16 cellular contexts compared by ENCODE assay signal in genomic region chr2:152055366-152056108, GRCh38. TPM values are rescaled to one million over a fixed set of nuclear protein-coding genes. Genes with fewer than 3 reads are reported as not detected.
DNase-seq lines count a peak whose midpoint lies in the region; ATAC-seq, FAIRE-seq and TF ChIP-seq lines count a peak whose summit lies in the region.
"Had no signal": no experiment of that assay in that cellular context is flagged by ENCODE, and none has a peak within 500 bp of the region (broad histone marks: within the 10 kb centered on the region; RNA-seq: fewer than 3 reads in every experiment).

No MANE protein-coding gene starts in this region.

- CTCF ChIA-PET in K562 (lab: Yijun Ruan, JAX; ENCODE audit: low intra/inter-chr PET ratio): no interaction called here

- H3K36me3 ChIP-seq in K562 (ENCODE audit: control insufficient read depth, insufficient read depth, low read length): no peaks in the 10 kb centered on the region
- H3K36me3 ChIP-seq: vagina had no signal

- WGBS in K562 (ENCODE audit: insufficient coverage, low coverage, missing lambda C conversion rate): 2% methylated on average over 8 of the region's 8 CpGs

- no peak for TF ChIP-seq RAD21 in K562 (CRISPR knock-in tag; conservative IDR thresholded peaks at IDR 0.05 in 1 of 2, IDR thresholded peaks at IDR 0.05 in 1 of 2)

- no peaks in the 10 kb centered on the region for H3K9me3 ChIP-seq in K562 (replicated peaks; ENCODE audit: control insufficient read depth, insufficient read depth, low read depth, low read length)
- H3K9me3 ChIP-seq: vagina had no signal

- H3K27ac ChIP-seq in K562 (ENCODE audit: extremely low read depth, low read depth, low read length): no peak overlapping the region
- H3K27ac ChIP-seq: vagina had no signal

- H3K4me3 ChIP-seq in K562: no peak overlapping the region
- H3K4me3 ChIP-seq: mucosa of descending colon, vagina had no signal

- H3K27ac Mint-ChIP-seq in stimulated activated effector memory CD8-positive, alpha-beta T cell treated with anti-CD3 and anti-CD28 coated beads, Interleukin-12 subunit alpha, Interleukin-12 subunit beta, amount 100 ng/mL, for 72 hours: no peak overlapping the region
- H3K27ac Mint-ChIP-seq: activated naive CD4-positive, alpha-beta T cell treated with anti-CD3 and anti-CD28 coated beads, Interleukin-2, amount 50 U/mL, for 72 hours; H9 had no signal

- ATAC-seq in GM18907 (IDR thresholded peaks at IDR 0.05; ENCODE audit: unreplicated experiment) (peak; percentile 62), K562 (no peak)
- ATAC-seq in stimulated activated effector memory CD8-positive, alpha-beta T cell treated with anti-CD3 and anti-CD28 coated beads, Interleukin-12 subunit alpha, Interleukin-12 subunit beta, amount 100 ng/mL, for 72 hours: peak; percentile 48
- ATAC-seq: activated naive CD4-positive, alpha-beta T cell treated with anti-CD3 and anti-CD28 coated beads, Interleukin-2, amount 50 U/mL, for 72 hours; mucosa of descending colon; right cardiac atrium had no signal

- H3K9ac ChIP-seq in K562 (ENCODE audit: insufficient read depth in 1 of 2, low read depth in 2 of 2, low read length in 2 of 2): no peak overlapping the region

- no peaks in the 10 kb centered on the region for H3K79me2 ChIP-seq in K562 (ENCODE audit: control insufficient read depth, insufficient read depth, low read length)

- no peak for TF ChIP-seq CTCF in K562 (IDR thresholded peaks at IDR 0.05 in 2 of 3, conservative IDR thresholded peaks at IDR 0.05 in 1 of 3; ENCODE audit: insufficient read depth in 2 of 3, low read depth in 1 of 3, low read length in 3 of 3)

- BruUV-seq in K562 (replicated peaks; lab: Mats Ljungman, UMichigan): no TSS peak

- H3K36me3 Mint-ChIP-seq in stimulated activated effector memory CD8-positive, alpha-beta T cell treated with anti-CD3 and anti-CD28 coated beads, Interleukin-12 subunit alpha, Interleukin-12 subunit beta, amount 100 ng/mL, for 72 hours: no peaks in the 10 kb centered on the region

- no peak overlapping the region for H3K4me3 Mint-ChIP-seq in stimulated activated effector memory CD8-positive, alpha-beta T cell treated with anti-CD3 and anti-CD28 coated beads, Interleukin-12 subunit alpha, Interleukin-12 subunit beta, amount 100 ng/mL, for 72 hours
- H3K4me3 Mint-ChIP-seq: H9 had no signal

- no peak for FAIRE-seq in K562 (lab: Jason Lieb, UNC)

- H3K4me2 ChIP-seq in K562 (ENCODE audit: insufficient read depth, low read length): no peak overlapping the region

- no peak overlapping the region for H2AFZ ChIP-seq in K562 (ENCODE audit: low read depth, low read length)

- no peaks in the 10 kb centered on the region for H3K4me1 ChIP-seq in K562 (replicated peaks in 1 of 2; ENCODE audit: control insufficient read depth in 2 of 2, insufficient read depth in 2 of 2, low read length in 2 of 2)
- H3K4me1 ChIP-seq: vagina had no signal

- intact Hi-C loops in K562 (cut with micrococcal nuclease): no loop called here

- no peaks in the 10 kb centered on the region for H3K9me3 Mint-ChIP-seq in stimulated activated effector memory CD8-positive, alpha-beta T cell treated with anti-CD3 and anti-CD28 coated beads, Interleukin-12 subunit alpha, Interleukin-12 subunit beta, amount 100 ng/mL, for 72 hours

- no peak for TF ChIP-seq EP300 in K562 (IDR thresholded peaks at IDR 0.05; ENCODE audit: low read length)

- no peaks in the 10 kb centered on the region for H4K20me1 ChIP-seq in K562 (replicated peaks; ENCODE audit: control insufficient read depth, insufficient read depth, low read length)

- no peaks in the 10 kb centered on the region for H3K4me1 Mint-ChIP-seq in stimulated activated effector memory CD8-positive, alpha-beta T cell treated with anti-CD3 and anti-CD28 coated beads, Interleukin-12 subunit alpha, Interleukin-12 subunit beta, amount 100 ng/mL, for 72 hours

- H3K27me3 ChIP-seq in K562 (ENCODE audit: control insufficient read depth in 2 of 2, insufficient read depth in 2 of 2, low read length in 2 of 2): peaks cover 0 to 12% of the 10 kb centered on the region in 2 experiments; a peak in 3 of 5 replicates
- H3K27me3 ChIP-seq: vagina had no signal

- POLR2A ChIA-PET in K562 (lab: Yijun Ruan, JAX): interaction anchor here (0.8 kb wide), 1 partner anchor 598 kb away, joined by 3 read pairs; no protein-coding TSS in a partner anchor

- H3K9me1 ChIP-seq in K562 (ENCODE audit: control insufficient read depth, insufficient read depth, low read length): no peaks in the 10 kb centered on the region

- TF ChIP-seq POLR2A in K562 (conservative IDR thresholded peaks at IDR 0.05): no peak

- DNase-seq in M059J (ENCODE audit: low read depth) (peak; percentile 47), K562 (ENCODE audit: extremely low read depth in 1 of 4, low spot score in 3 of 4) (no peak), HT-29 (ENCODE audit: low spot score) (no peak), iPS-NIHi7 (ENCODE audit: extremely low spot score) (no peak)
- DNase-seq in stimulated activated effector memory CD8-positive, alpha-beta T cell treated with anti-CD3 and anti-CD28 coated beads, Interleukin-12 subunit alpha, Interleukin-12 subunit beta, amount 100 ng/mL, for 72 hours (ENCODE audit: low spot score in 2 of 2): no peak
- DNase-seq in activated CD8-positive, alpha-beta memory T cell treated with anti-CD3 and anti-CD28 coated beads, Interleukin-2, amount 50 U/mL, for 4 hours: no peak
- DNase-seq: activated CD4-positive, alpha-beta T cell treated with anti-CD3 and anti-CD28 coated beads, Interleukin-2, amount 50 U/mL, for 1 hour; DMS53; effector CD4-positive, alpha-beta T cell; H9; mucosa of descending colon; NCI-H1048; right cardiac atrium had no signal

- in situ Hi-C loops in K562 (cut with MboI): loop anchor here (25.0 kb wide), 1 partner anchor 1457 kb away; no protein-coding TSS in a partner anchor

TF ChIP-seq in K562, 482 proteins besides CTCF, POLR2A, EP300 and RAD21:
- TF ChIP-seq ZNF12 (CRISPR knock-in tag; IDR thresholded peaks at IDR 0.05): peak; percentile 36; the same call in 1 of the 2 replicates
- TF ChIP-seq TEAD4 (IDR thresholded peaks at IDR 0.05; ENCODE audit: low read length): peak; percentile 68
- no peak for TF ChIP-seq TEAD4 (CRISPR knock-in tag; IDR thresholded peaks at IDR 0.05; ENCODE audit: borderline replicate concordance)
- no peak for TF ChIP-seq TCF15 (CRISPR knock-in tag; IDR thresholded peaks at IDR 0.05)
- peak; percentile 27 for TF ChIP-seq CBFA2T3 (IDR thresholded peaks at IDR 0.05)
TF ChIP-seq in K562: peak in this region for 3.

RNA-seq across cellular contexts. Expression of gene CACNB4, which starts 43.3 kb away (rescaled TPM):
- total RNA-seq in M059J (2014; rRNA removed; shearing (Covaris generic)): 0.12 TPM in 1 of 2 replicates, not detected in the other
- total RNA-seq in K562 (2011; cell fraction: chromatin; rRNA removed; ENCODE audit: low replicate concordance): 0.16 and 0.37 TPM in 2 replicates
- total RNA-seq in K562 (2011; cell fraction: nucleolus; rRNA removed): 0.13 and 0.17 TPM in 2 replicates
- total RNA-seq in K562 (2011; cell fraction: nucleoplasm; rRNA removed): 0.15 and 0.53 TPM in 2 replicates
- total RNA-seq in K562 (2014; rRNA removed) (0.05 and 0.08 TPM in 2 replicates), K562 (2014; rRNA removed; fragmentation: Illumina TruSeq; extraction: Trizol) (0.06 and 0.07 TPM in 2 replicates), K562 (2015; rRNA removed; fragmentation: Illumina TruSeq; extraction: Trizol) (0.04 and 0.11 TPM in 2 replicates), K562 (2021) (0.04 and 0.16 TPM in 2 replicates)
- polyA plus RNA-seq in K562 (2011; rRNA removed) (0.01 and 0.04 TPM in 2 replicates), K562 (2014; fragmentation: Illumina TruSeq; extraction: Trizol) (0.03 TPM in 1 of 2 replicates, not detected in the other), K562 (2014; fragmentation: Nextera tagmentation; extraction: Ambion mirVana) (under 1 TPM; 0.01 to 0.20 TPM), K562 (2014; rRNA removed) (0.01 and 0.08 TPM in 2 replicates)
- polyA plus RNA-seq in K562 (2011; cell fraction: cytosol; rRNA removed): 0.07 TPM in 1 of 2 replicates, not detected in the other
- polyA plus RNA-seq in K562 (2011; cell fraction: nucleus; rRNA removed): 0.25 and 0.47 TPM in 2 replicates
- polyA plus RNA-seq in K562 (2012): 0.01 and 0.12 TPM in 2 replicates
- 0.07 and 0.21 TPM in 2 replicates for polyA minus RNA-seq in K562 (2011; rRNA and poly(A)+ RNA removed)
- polyA minus RNA-seq in K562 (2011; cell fraction: cytosol; rRNA and poly(A)+ RNA removed): not detected in 2 replicates
- 0.27 and 0.44 TPM in 2 replicates for polyA minus RNA-seq in K562 (2011; cell fraction: nucleus; rRNA and poly(A)+ RNA removed)
- total RNA-seq in HT-29 (2014; rRNA removed; shearing (Covaris generic)): 0.13 and 0.26 TPM in 2 replicates
